ENCODE assay signal across 1 cellular context in the genomic region with DNA sequence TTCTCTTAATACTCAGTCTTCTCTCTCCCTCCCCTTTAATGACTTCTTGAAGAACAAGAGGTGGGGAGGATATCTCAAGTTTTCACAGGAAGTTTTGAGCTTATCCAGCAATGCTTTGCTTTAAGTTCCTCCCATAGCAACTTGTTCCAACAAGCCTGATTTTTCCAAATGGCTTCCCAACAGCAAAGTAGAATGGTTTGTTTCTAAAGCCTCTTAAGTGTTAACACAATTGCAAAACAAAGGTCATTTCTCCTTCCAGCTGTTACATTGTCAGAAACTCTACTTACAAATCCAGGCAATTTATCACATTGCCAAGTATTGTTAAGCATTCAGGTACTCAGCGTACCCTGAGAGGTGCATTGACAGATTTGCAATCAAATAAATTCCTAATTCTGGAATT.
TF ChIP-seq lines count a peak whose summit lies in the region.

No MANE protein-coding gene starts in this region.

TF ChIP-seq in GM12878, 131 proteins besides CTCF, POLR2A, EP300 and RAD21 (continued from another document):
- no peak for TF ChIP-seq CUX1 (IDR thresholded peaks at IDR 0.05; ENCODE audit: insufficient replicate concordance, low read depth, low read length)
- TF ChIP-seq WRNIP1 (IDR thresholded peaks at IDR 0.05; ENCODE audit: borderline replicate concordance, low read depth, low read length), result no peak
- no peak for TF ChIP-seq STAT1 (conservative IDR thresholded peaks at IDR 0.05)
- no peak for TF ChIP-seq FOXM1 (IDR thresholded peaks at IDR 0.05; ENCODE audit: low read depth, low read length)
- TF ChIP-seq ZNF207 (IDR thresholded peaks at IDR 0.05; ENCODE audit: borderline replicate concordance), result no peak
- TF ChIP-seq, protein P1, sequence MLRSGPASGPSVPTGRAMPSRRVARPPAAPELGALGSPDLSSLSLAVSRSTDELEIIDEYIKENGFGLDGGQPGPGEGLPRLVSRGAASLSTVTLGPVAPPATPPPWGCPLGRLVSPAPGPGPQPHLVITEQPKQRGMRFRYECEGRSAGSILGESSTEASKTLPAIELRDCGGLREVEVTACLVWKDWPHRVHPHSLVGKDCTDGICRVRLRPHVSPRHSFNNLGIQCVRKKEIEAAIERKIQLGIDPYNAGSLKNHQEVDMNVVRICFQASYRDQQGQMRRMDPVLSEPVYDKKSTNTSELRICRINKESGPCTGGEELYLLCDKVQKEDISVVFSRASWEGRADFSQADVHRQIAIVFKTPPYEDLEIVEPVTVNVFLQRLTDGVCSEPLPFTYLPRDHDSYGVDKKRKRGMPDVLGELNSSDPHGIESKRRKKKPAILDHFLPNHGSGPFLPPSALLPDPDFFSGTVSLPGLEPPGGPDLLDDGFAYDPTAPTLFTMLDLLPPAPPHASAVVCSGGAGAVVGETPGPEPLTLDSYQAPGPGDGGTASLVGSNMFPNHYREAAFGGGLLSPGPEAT (IDR thresholded peaks at IDR 0.05; ENCODE audit: low read depth), result no peak
- no peak for TF ChIP-seq KAT2A (conservative IDR thresholded peaks at IDR 0.05; ENCODE audit: control insufficient read depth, low read depth, low read length)
